Comparison of ENCODE assay signal across 18 cellular contexts in the genomic region with DNA sequence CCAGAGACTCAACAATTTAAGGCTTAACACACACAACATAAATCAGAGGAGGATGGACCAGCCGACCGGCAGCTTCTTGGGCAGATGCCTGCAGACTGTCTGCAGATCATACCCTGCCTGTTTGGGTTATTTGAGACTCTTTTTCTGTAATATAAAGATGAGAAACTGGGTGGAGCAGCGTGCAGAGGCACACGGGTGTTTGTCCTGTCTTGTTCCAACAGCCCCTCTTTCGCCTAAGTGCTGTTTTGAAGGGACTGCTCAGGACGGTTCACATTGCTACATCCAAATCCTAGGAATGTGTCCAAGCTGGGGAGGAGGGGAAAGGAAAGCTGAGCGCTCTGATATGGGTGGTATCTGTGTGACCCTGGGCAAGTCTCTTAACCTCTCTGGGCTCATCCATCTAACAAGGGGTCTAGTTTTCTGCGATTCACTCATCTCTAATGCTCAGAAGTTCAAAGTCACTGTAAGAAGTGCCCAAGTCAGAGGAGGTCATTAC.
A peak's percentile ranks its signal among the peaks of the same experiment; 100 is the strongest.
DNase-seq lines count a peak whose midpoint lies in the region; ATAC-seq, FAIRE-seq and TF ChIP-seq lines count a peak whose summit lies in the region.
"Had no signal": no experiment of that assay in that cellular context is flagged by ENCODE, and none has a peak within 500 bp of the region (broad histone marks: within the 10 kb centered on the region; RNA-seq: fewer than 3 reads in every experiment).

No MANE protein-coding gene starts in this region.

- peaks cover 33% of the 10 kb centered on the region for H3K4me1 Mint-ChIP-seq in type B pancreatic cell (ENCODE audit: unreplicated experiment)

- no peak overlapping the region for H2AFZ ChIP-seq in HepG2 (ENCODE audit: low read length)
- H2AFZ ChIP-seq: parathyroid adenoma had no signal

- intact Hi-C loops in HepG2 (cut with micrococcal nuclease; ENCODE audit: unreplicated experiment), result loop anchor here (5.0 kb wide), 1 partner anchor 69 kb away; no protein-coding TSS in a partner anchor

- TF ChIP-seq CTCF in bronchial epithelial cell (IDR thresholded peaks at IDR 0.05; ENCODE audit: insufficient read depth, low read length, severe bottlenecking), result no peak
- no peak for TF ChIP-seq CTCF in HepG2 (CRISPR knock-in tag; IDR thresholded peaks at IDR 0.05)
- no peak for TF ChIP-seq CTCF in type B pancreatic cell (conservative IDR thresholded peaks at IDR 0.05)

- BruUV-seq in HepG2 (replicated peaks; lab: Mats Ljungman, UMichigan), result no TSS peak

- peaks cover 13% of the 10 kb centered on the region for H3K36me3 ChIP-seq in bronchial epithelial cell (ENCODE audit: control insufficient read depth, insufficient read depth, low read length)
- peaks cover 1 to 5% of the 10 kb centered on the region in 2 experiments; a peak in 3 of 5 replicates for H3K36me3 ChIP-seq in HepG2 (replicated peaks in 1 of 2; ENCODE audit: control insufficient read depth in 1 of 2, insufficient read depth in 2 of 2, low read length in 2 of 2)
- H3K36me3 ChIP-seq: adrenal gland had no signal

- H3K9me3 ChIP-seq in HepG2 (ENCODE audit: low read length), result no peaks in the 10 kb centered on the region
- H3K9me3 ChIP-seq: adrenal gland had no signal

- no peak for ATAC-seq in activated naive CD4-positive, alpha-beta T cell treated with anti-CD3 and anti-CD28 coated beads, Interleukin-2, amount 50 U/mL, for 72 hours
- ATAC-seq in HepG2 (peak; percentile 10), GM19463 (IDR thresholded peaks at IDR 0.05; ENCODE audit: unreplicated experiment) (no peak)
- ATAC-seq: T-cell had no signal

- peak overlapping the region; percentile 90 for H3K27ac ChIP-seq in HepG2 (ENCODE audit: extremely low read length, insufficient read depth, low read length)
- H3K27ac ChIP-seq: adrenal gland, parathyroid adenoma had no signal

- H3K27me3 ChIP-seq in bronchial epithelial cell (ENCODE audit: control insufficient read depth, insufficient read depth, low read length) (no peaks in the 10 kb centered on the region), HepG2 (ENCODE audit: control insufficient read depth in 1 of 2, insufficient read depth in 2 of 2, low read length in 2 of 2) (no peaks in the 10 kb centered on the region)
- H3K27me3 ChIP-seq: adrenal gland had no signal

- H3K79me2 ChIP-seq in HepG2 (ENCODE audit: insufficient read depth, low read length), result no peaks in the 10 kb centered on the region
- H3K79me2 ChIP-seq: parathyroid adenoma had no signal

- POLR2A ChIA-PET in HepG2 (lab: Yijun Ruan, JAX), result interaction anchor here (0.8 to 4.6 kb wide), 12 partner anchors 11 to 1260 kb away, joined by 3 to 76 read pairs (median 18); no protein-coding TSS in a partner anchor

- TF ChIP-seq POLR2A in HepG2 (IDR thresholded peaks at IDR 0.05; ENCODE audit: insufficient read depth in 1 of 2, low read depth in 2 of 2, low read length in 2 of 2), result no peak

- no peak for DNase-seq in activated naive CD4-positive, alpha-beta T cell treated with anti-CD3 and anti-CD28 coated beads, Interleukin-2, amount 50 U/mL, for 72 hours (ENCODE audit: low spot score in 2 of 2)
- no peak for DNase-seq in activated naive CD4-positive, alpha-beta T cell (lab: John Stamatoyannopoulos, UW)
- DNase-seq in bronchial epithelial cell (ENCODE audit: low read depth) (peak; percentile 79), HepG2 (ENCODE audit: low spot score) (no peak), type B pancreatic cell (ENCODE audit: extremely low spot score, unreplicated experiment) (no peak), NCI-H82 (lab: John Stamatoyannopoulos, UW) (no peak), AG08396 (ENCODE audit: low spot score) (no peak)
- DNase-seq: erythroblast; NK-92 treated with Interleukin-12 subunit alpha and Interleukin-12 subunit beta, amount 100 ng/mL, for 24 hours; T-cell had no signal

- H3K4me3 Mint-ChIP-seq in type B pancreatic cell, result peak overlapping the region; percentile 55
- H3K4me3 Mint-ChIP-seq: IgD-negative memory B cell, T-cell had no signal

- peak overlapping the region; percentile 80 for H3K4me2 ChIP-seq in HepG2 (ENCODE audit: low read depth, low read length)

- peaks cover 35 to 44% of the 10 kb centered on the region in 2 donors for H3K36me3 Mint-ChIP-seq in activated naive CD4-positive, alpha-beta T cell treated with anti-CD3 and anti-CD28 coated beads, Interleukin-2, amount 50 U/mL, for 72 hours
- peaks cover 22% of the 10 kb centered on the region for H3K36me3 Mint-ChIP-seq in type B pancreatic cell

- H3K4me3 ChIP-seq in bronchial epithelial cell (ENCODE audit: low read depth, low read length), result no peak overlapping the region
- H3K4me3 ChIP-seq in HepG2 (replicated peaks in 1 of 3; ENCODE audit: insufficient read depth in 1 of 3, low read depth in 2 of 3, low read length in 3 of 3), result peak overlapping the region; percentile 19 to 57 (median 30); a peak in 5 of 6 replicates
- H3K4me3 ChIP-seq: adrenal gland had no signal

- no peaks in the 10 kb centered on the region for H3K9me3 Mint-ChIP-seq in activated naive CD4-positive, alpha-beta T cell treated with anti-CD3 and anti-CD28 coated beads, Interleukin-2, amount 50 U/mL, for 72 hours
- no peaks in the 10 kb centered on the region for H3K9me3 Mint-ChIP-seq in type B pancreatic cell
- H3K9me3 Mint-ChIP-seq: IgD-negative memory B cell, T-cell had no signal

- 27% methylated on average over 6 of the region's 8 CpGs for WGBS in HepG2 (ENCODE audit: low lambda C conversion rate)

- H3K9ac ChIP-seq in HepG2 (ENCODE audit: insufficient read depth, low read depth, low read length), result peak overlapping the region; percentile 69
- H3K9ac ChIP-seq: parathyroid adenoma had no signal

- FAIRE-seq in bronchial epithelial cell (lab: Jason Lieb, UNC) (peak; percentile 7), HepG2 (lab: Jason Lieb, UNC) (peak; percentile 49)
- FAIRE-seq: D721Med, G401.6, GM12891, H54 had no signal

- no peak for TF ChIP-seq EP300 in HepG2 (IDR thresholded peaks at IDR 0.05; ENCODE audit: low read depth in 2 of 2, low read length in 2 of 2)
- no peak for TF ChIP-seq EP300 in HepG2 (CRISPR knock-in tag; IDR thresholded peaks at IDR 0.05; ENCODE audit: borderline replicate concordance)

- in situ Hi-C loops in HepG2 (cut with HindIII; ENCODE audit: extremely low pct_ligation_motif_present, low pct_unique_long_range_greater_than_20kb), result no loop called here

- CTCF ChIA-PET in HepG2 (lab: Yijun Ruan, JAX; ENCODE audit: low intra/inter-chr PET ratio, low total read pairs), result no interaction called here

- H3K27me3 Mint-ChIP-seq in type B pancreatic cell, result peaks cover 24% of the 10 kb centered on the region
- H3K27me3 Mint-ChIP-seq: IgD-negative memory B cell, T-cell had no signal

- H4K20me1 ChIP-seq in HepG2 (ENCODE audit: insufficient read depth, low read length), result no peaks in the 10 kb centered on the region

- H3K27ac Mint-ChIP-seq in activated naive CD4-positive, alpha-beta T cell treated with anti-CD3 and anti-CD28 coated beads, Interleukin-2, amount 50 U/mL, for 72 hours, result peak overlapping the region; percentile 50 to 74
- H3K27ac Mint-ChIP-seq in type B pancreatic cell, result peak overlapping the region; percentile 53
- H3K27ac Mint-ChIP-seq: IgD-negative memory B cell, T-cell had no signal

- H3K4me1 ChIP-seq in HepG2 (ENCODE audit: insufficient read depth, low read length), result peaks cover 61% of the 10 kb centered on the region
- H3K4me1 ChIP-seq: adrenal gland, parathyroid adenoma had no signal

- no peak for TF ChIP-seq RAD21 in HepG2 (CRISPR knock-in tag; IDR thresholded peaks at IDR 0.05)

TF ChIP-seq in HepG2, 621 proteins besides CTCF, POLR2A, EP300 and RAD21 (continues in another document):
- TF ChIP-seq RERE (CRISPR knock-in tag; IDR thresholded peaks at IDR 0.05; ENCODE audit: low read depth) (no peak), ZC3H4 (CRISPR knock-in tag; IDR thresholded peaks at IDR 0.05; ENCODE audit: borderline replicate concordance) (no peak), ZNF3 (CRISPR knock-in tag; IDR thresholded peaks at IDR 0.05) (no peak), ZNF768 (CRISPR knock-in tag; IDR thresholded peaks at IDR 0.05) (peak; percentile 94), ADNP (CRISPR knock-in tag; IDR thresholded peaks at IDR 0.05) (0 out of 2 replicates have a peak, but pooled peaks have one; percentile 26)
